In the genomic region with DNA sequence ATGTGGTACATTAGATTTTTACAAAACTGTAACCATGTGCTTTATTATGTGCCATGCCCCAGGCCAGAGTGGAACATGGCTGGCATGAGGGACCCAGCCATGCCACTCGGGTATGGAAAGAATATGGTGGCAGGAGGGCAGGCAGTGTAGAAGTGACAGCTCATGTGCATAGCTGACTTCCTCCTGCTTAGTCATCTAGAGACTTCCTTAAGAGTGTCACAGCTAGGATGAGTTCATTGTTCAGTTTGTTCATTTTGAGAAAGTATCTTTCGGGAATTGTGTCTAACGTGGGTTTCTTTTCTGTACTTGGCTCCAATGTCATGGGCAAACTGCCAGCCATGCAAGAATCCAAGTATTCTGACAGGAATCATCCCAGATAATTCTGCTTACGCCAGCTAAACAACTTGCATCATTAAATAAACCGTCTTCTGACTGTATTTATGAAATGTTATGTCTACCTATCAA, we compare ENCODE assay signal across 8 cellular contexts.
DNase-seq lines count a peak whose midpoint lies in the region; ATAC-seq and TF ChIP-seq lines count a peak whose summit lies in the region.

No MANE protein-coding gene starts in this region.

- no peak for TF ChIP-seq POLR2A in erythroblast (IDR thresholded peaks at IDR 0.05; ENCODE audit: low read length)

- intact Hi-C loops in Right ventricle myocardium inferior (cut with DNase I), result loop anchor here (10.0 kb wide), 1 partner anchor 680 kb away; no protein-coding TSS in a partner anchor
- intact Hi-C loops in cardiac septum (cut with DNase I), result loop anchor here (5.0 kb wide), 3 partner anchors 33 to 198 kb away; partner anchors contain the start of gene RBMS1
- intact Hi-C loops in posterior vena cava (cut with DNase I), result no loop called here

- DNase-seq in Right ventricle myocardium inferior (ENCODE audit: missing footprints) (peak; percentile 72), cardiac septum (ENCODE audit: low spot score) (no peak), epithelial cell of prostate (ENCODE audit: low read depth, low spot score) (no peak), posterior vena cava (ENCODE audit: low spot score) (peak; percentile 88), erythroblast (lab: John Stamatoyannopoulos, UW) (no peak), globus pallidus (ENCODE audit: low spot score) (no peak), middle frontal gyrus (ENCODE audit: extremely low spot score, low spot score) (no peak)

- peak; percentile 76 for ATAC-seq in Right ventricle myocardium inferior

- H3K27ac ChIP-seq in epithelial cell of prostate, result peak overlapping the region; percentile 82

TF ChIP-seq in PFSK-1, 5 proteins besides CTCF, POLR2A, EP300 and RAD21:
- TF ChIP-seq TAF1 (IDR thresholded peaks at IDR 0.05; ENCODE audit: borderline replicate concordance, insufficient read depth, low read length) (no peak), SIN3A (IDR thresholded peaks at IDR 0.05; ENCODE audit: borderline replicate concordance, insufficient read depth, low read length) (peak; percentile 18; the same call in 1 of the 2 replicates)

Comparison
In these comparisons a context has a peak if more than half of its experiments do, and no peak if none do; other contexts are left out.
1. DNase-seq: peak in Right ventricle myocardium inferior (single experiment) and posterior vena cava (single experiment); none in cardiac septum (single experiment), epithelial cell of prostate (single experiment), erythroblast (0 of 2), globus pallidus (single experiment) and middle frontal gyrus (single experiment).
2. intact Hi-C loops: an anchor here in Right ventricle myocardium inferior (10.0 kb wide) and cardiac septum (5.0 kb wide); none called in posterior vena cava.